17 cellular contexts compared by ENCODE assay signal in genomic region chr16:86257546-86257945, GRCh38.
DNase-seq lines count a peak whose midpoint lies in the region; ATAC-seq and TF ChIP-seq lines count a peak whose summit lies in the region.
"Had no signal": no experiment of that assay in that cellular context is flagged by ENCODE, and none has a peak within 500 bp of the region (broad histone marks: within the 10 kb centered on the region; RNA-seq: fewer than 3 reads in every experiment).

No MANE protein-coding gene starts in this region.

- H3K18ac ChIP-seq in IMR-90 (ENCODE audit: low read depth, low read length) (peak overlapping the region; percentile 96), mesenchymal stem cell (ENCODE audit: low read depth in 1 of 2, low read length in 2 of 2) (peak overlapping the region; percentile 29 to 79)

- TF ChIP-seq CTCF in IMR-90 (conservative IDR thresholded peaks at IDR 0.05; ENCODE audit: low read depth, low read length): no peak
- TF ChIP-seq CTCF in colonic mucosa (IDR thresholded peaks at IDR 0.05): no peak
- no peak for TF ChIP-seq CTCF in GM10266 (IDR thresholded peaks at IDR 0.05; ENCODE audit: control insufficient read depth, insufficient read depth, low read depth, missing control alignments)

- peaks cover 32% of the 10 kb centered on the region for H3K9me1 ChIP-seq in IMR-90 (ENCODE audit: insufficient read depth, low read length)

- TF ChIP-seq RAD21 in IMR-90 (IDR thresholded peaks at IDR 0.05; ENCODE audit: low read length): no peak

- H2AK5ac ChIP-seq in IMR-90 (ENCODE audit: low read depth, low read length) (peak overlapping the region; percentile 99), mesenchymal stem cell (ENCODE audit: low read length, severe bottlenecking) (no peak overlapping the region)

- POLR2A ChIA-PET in IMR-90 (lab: Charles Lee; ENCODE audit: unreplicated experiment): no interaction called here

- no peak overlapping the region for H3K4me3 ChIP-seq in IMR-90 (ENCODE audit: insufficient read depth, low read depth, low read length)
- H3K4me3 ChIP-seq in SJSA1: no peak overlapping the region
- H3K4me3 ChIP-seq in colonic mucosa: no peak overlapping the region
- no peak overlapping the region for H3K4me3 ChIP-seq in mesenchymal stem cell (ENCODE audit: insufficient read depth in 1 of 2, low read depth in 1 of 2, low read length in 2 of 2)
- H3K4me3 ChIP-seq: GM23338, HAP-1 had no signal

- H2AFZ ChIP-seq in IMR-90 (replicated peaks; ENCODE audit: low read length, poor library complexity) (no peak overlapping the region), mesenchymal stem cell (ENCODE audit: low read depth, low read length) (no peak overlapping the region)

- peaks cover 0 to 40% of the 10 kb centered on the region in 2 experiments; a peak in 2 of 4 replicates for H3K79me1 ChIP-seq in IMR-90 (ENCODE audit: low read depth in 1 of 2, low read length in 2 of 2)
- no peaks in the 10 kb centered on the region for H3K79me1 ChIP-seq in mesenchymal stem cell (replicated peaks; ENCODE audit: low read length, poor library complexity, severe bottlenecking)

- H3K9me3 ChIP-seq in IMR-90 (ENCODE audit: control insufficient read depth, insufficient read depth, low read length) (peaks cover 6% of the 10 kb centered on the region), SJSA1 (replicated peaks) (no peaks in the 10 kb centered on the region; the same call in 1 of the 2 replicates), colonic mucosa (no peaks in the 10 kb centered on the region), mesenchymal stem cell (ENCODE audit: control insufficient read depth, low read length) (peaks cover 17% of the 10 kb centered on the region)
- H3K9me3 ChIP-seq: HAP-1 had no signal

- H3K36me3 ChIP-seq in IMR-90 (ENCODE audit: control insufficient read depth, insufficient read depth, low read length) (peaks cover 1% of the 10 kb centered on the region; the same call in 1 of the 2 replicates), SJSA1 (no peaks in the 10 kb centered on the region), colonic mucosa (no peaks in the 10 kb centered on the region), mesenchymal stem cell (ENCODE audit: control insufficient read depth in 1 of 2, insufficient read depth in 2 of 2, low read depth in 1 of 2, low read length in 2 of 2) (no peaks in the 10 kb centered on the region)
- H3K36me3 ChIP-seq: HAP-1 had no signal

- peak overlapping the region; percentile 75 to 94 for H4K8ac ChIP-seq in IMR-90 (ENCODE audit: low read depth in 2 of 2, low read length in 2 of 2)
- H4K8ac ChIP-seq in mesenchymal stem cell (ENCODE audit: low read length): peak overlapping the region; percentile 10

- H4K20me1 ChIP-seq in IMR-90 (ENCODE audit: insufficient read depth, low read length): no peaks in the 10 kb centered on the region

- H4K91ac ChIP-seq in IMR-90 (ENCODE audit: insufficient read depth, low read depth, low read length): peak overlapping the region; percentile 98
- peak overlapping the region; percentile 9 for H4K91ac ChIP-seq in mesenchymal stem cell (ENCODE audit: low read length)

- H3K27ac ChIP-seq in IMR-90 (ENCODE audit: insufficient read depth, low read length): peak overlapping the region; percentile 99
- peak overlapping the region; percentile 98 for H3K27ac ChIP-seq in SJSA1
- peak overlapping the region; percentile 53 for H3K27ac ChIP-seq in colonic mucosa
- H3K27ac ChIP-seq in mesenchymal stem cell (ENCODE audit: low read length, poor library complexity, severe bottlenecking): no peak overlapping the region

- H3K4me1 ChIP-seq in IMR-90 (ENCODE audit: control insufficient read depth, insufficient read depth, low read length) (peaks cover 25% of the 10 kb centered on the region), SJSA1 (replicated peaks) (peaks cover 73% of the 10 kb centered on the region), colonic mucosa (no peaks in the 10 kb centered on the region), mesenchymal stem cell (ENCODE audit: control insufficient read depth, insufficient read depth, low read depth, low read length) (no peaks in the 10 kb centered on the region)
- H3K4me1 ChIP-seq: HAP-1 had no signal

- H3K14ac ChIP-seq in IMR-90 (replicated peaks; ENCODE audit: low read depth, low read length): peak overlapping the region; percentile 96
- H3K14ac ChIP-seq in mesenchymal stem cell (ENCODE audit: low read length in 2 of 2): no peak overlapping the region

- H2BK5ac ChIP-seq in IMR-90 (ENCODE audit: low read depth, low read length, poor library complexity, severe bottlenecking) (peak overlapping the region; percentile 100), mesenchymal stem cell (ENCODE audit: low read depth, low read length, poor library complexity, severe bottlenecking) (no peak overlapping the region)

- BruUV-seq in IMR-90 (replicated peaks; lab: Mats Ljungman, UMichigan): no TSS peak

- peak overlapping the region; percentile 98 for H4K5ac ChIP-seq in IMR-90 (ENCODE audit: low read depth, low read length)

- H3K27me3 ChIP-seq in IMR-90 (ENCODE audit: control insufficient read depth, insufficient read depth, low read length): no peaks in the 10 kb centered on the region
- no peaks in the 10 kb centered on the region for H3K27me3 ChIP-seq in SJSA1 (replicated peaks)
- H3K27me3 ChIP-seq in colonic mucosa: no peaks in the 10 kb centered on the region
- H3K27me3 ChIP-seq in mesenchymal stem cell (ENCODE audit: control insufficient read depth in 1 of 2, insufficient read depth in 1 of 2, low read length in 2 of 2): peaks cover 0 to 21% of the 10 kb centered on the region in 2 experiments

- no peak for DNase-seq in IMR-90
- peak; percentile 93 to 99 for DNase-seq in SJSA1 (ENCODE audit: low read depth in 1 of 2, low spot score in 2 of 2)
- no peak for DNase-seq in colonic mucosa
- peak; percentile 87 for DNase-seq in mesenchymal stem cell
- no peak for DNase-seq in activated naive CD4-positive, alpha-beta T cell treated with anti-CD3 and anti-CD28 coated beads, Interleukin-2, amount 50 U/mL, for 16 hours
- no peak for DNase-seq in GDM1 (lab: John Stamatoyannopoulos, UW)
- no peak for DNase-seq in GM10266 (ENCODE audit: extremely low spot score)
- no peak for DNase-seq in NCI-H1417 treated with DMSO at 0.1 percent for 48 hours (lab: John Stamatoyannopoulos, UW)
- DNase-seq: C1 segment of cervical spinal cord; Calu3; CD4-positive, alpha-beta memory T cell; COR-L47; DMS53; DMS79 treated with DMSO at 0.1 percent for 48 hours; HFFc6 had no signal

- peak overlapping the region; percentile 79 for H3K56ac ChIP-seq in IMR-90 (ENCODE audit: extremely low read depth, insufficient read depth, low read length)

- H3K4me2 ChIP-seq in IMR-90 (ENCODE audit: low read depth, low read length) (no peak overlapping the region), mesenchymal stem cell (ENCODE audit: low read length, poor library complexity, severe bottlenecking) (no peak overlapping the region)
- H3K4me2 ChIP-seq: GM23338 had no signal

- CTCF ChIA-PET in IMR-90 (lab: Yijun Ruan, JAX): no interaction called here

- H2AK9ac ChIP-seq in IMR-90 (replicated peaks; ENCODE audit: low read depth, low read length, poor library complexity): no peak overlapping the region

- intact Hi-C loops in IMR-90 (cut with micrococcal nuclease): loop anchor here (5.0 kb wide), 1 partner anchor 140 kb away; no protein-coding TSS in a partner anchor
- intact Hi-C loops in colonic mucosa (cut with DNase I): no loop called here

- H3K9ac ChIP-seq in IMR-90 (ENCODE audit: low read depth, low read length) (no peak overlapping the region), colonic mucosa (ENCODE audit: low read depth in 2 of 2, low read length in 2 of 2) (no peak overlapping the region), mesenchymal stem cell (ENCODE audit: low read length) (no peak overlapping the region)

- H2BK15ac ChIP-seq in IMR-90 (ENCODE audit: low read depth, low read length) (peak overlapping the region; percentile 100), mesenchymal stem cell (ENCODE audit: low read depth, poor library complexity, severe bottlenecking) (no peak overlapping the region)

- ATAC-seq in IMR-90 (ENCODE audit: low read depth): no peak
- ATAC-seq: GM23338 had no signal

- H2BK120ac ChIP-seq in IMR-90 (ENCODE audit: low read depth, low read length) (peak overlapping the region; percentile 98), mesenchymal stem cell (ENCODE audit: low read depth, low read length) (peak overlapping the region; percentile 68)

- in situ Hi-C loops in IMR-90 (cut with MboI; ENCODE audit: low sequenced_read_pairs): no loop called here

- H3K23ac ChIP-seq in IMR-90 (ENCODE audit: low read depth, low read length): peak overlapping the region; percentile 91
- H3K23ac ChIP-seq in mesenchymal stem cell (ENCODE audit: low read length in 2 of 2): no peak overlapping the region

- peak overlapping the region; percentile 53 to 82 for H2BK12ac ChIP-seq in mesenchymal stem cell (ENCODE audit: low read length in 2 of 2)

- WGBS in IMR-90 (ENCODE audit: extremely low coverage in 2 of 2, insufficient read length in 1 of 2), 2 experiments: 100% methylated on average over 2 of the region's 5 CpGs; no CpG with 5 or more reads in 1 of the 2 experiments
- 83% methylated on average over 5 of the region's 5 CpGs for WGBS in mesenchymal stem cell

- H2BK20ac ChIP-seq in IMR-90 (ENCODE audit: low read depth, low read length): peak overlapping the region; percentile 98

- H3K4ac ChIP-seq in IMR-90 (ENCODE audit: low read depth, low read length) (peak overlapping the region; percentile 94), mesenchymal stem cell (ENCODE audit: low read depth in 1 of 2, low read length in 2 of 2) (peak overlapping the region in 1 of 2 experiments; percentile 69)

- dilution Hi-C loops in IMR-90 (cut with HindIII; ENCODE audit: low sequenced_read_pairs, unreplicated experiment): no loop called here

- no peak for TF ChIP-seq POLR2A in IMR-90 (IDR thresholded peaks at IDR 0.05; ENCODE audit: low read depth, low read length)

TF ChIP-seq in IMR-90, 13 proteins besides CTCF, POLR2A, EP300 and RAD21 (continues in another document):
- TF ChIP-seq, protein P1, sequence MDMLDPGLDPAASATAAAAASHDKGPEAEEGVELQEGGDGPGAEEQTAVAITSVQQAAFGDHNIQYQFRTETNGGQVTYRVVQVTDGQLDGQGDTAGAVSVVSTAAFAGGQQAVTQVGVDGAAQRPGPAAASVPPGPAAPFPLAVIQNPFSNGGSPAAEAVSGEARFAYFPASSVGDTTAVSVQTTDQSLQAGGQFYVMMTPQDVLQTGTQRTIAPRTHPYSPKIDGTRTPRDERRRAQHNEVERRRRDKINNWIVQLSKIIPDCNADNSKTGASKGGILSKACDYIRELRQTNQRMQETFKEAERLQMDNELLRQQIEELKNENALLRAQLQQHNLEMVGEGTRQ (IDR thresholded peaks at IDR 0.05; ENCODE audit: low read depth, low read length): no peak
- TF ChIP-seq, protein P2, sequence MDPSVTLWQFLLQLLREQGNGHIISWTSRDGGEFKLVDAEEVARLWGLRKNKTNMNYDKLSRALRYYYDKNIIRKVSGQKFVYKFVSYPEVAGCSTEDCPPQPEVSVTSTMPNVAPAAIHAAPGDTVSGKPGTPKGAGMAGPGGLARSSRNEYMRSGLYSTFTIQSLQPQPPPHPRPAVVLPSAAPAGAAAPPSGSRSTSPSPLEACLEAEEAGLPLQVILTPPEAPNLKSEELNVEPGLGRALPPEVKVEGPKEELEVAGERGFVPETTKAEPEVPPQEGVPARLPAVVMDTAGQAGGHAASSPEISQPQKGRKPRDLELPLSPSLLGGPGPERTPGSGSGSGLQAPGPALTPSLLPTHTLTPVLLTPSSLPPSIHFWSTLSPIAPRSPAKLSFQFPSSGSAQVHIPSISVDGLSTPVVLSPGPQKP (IDR thresholded peaks at IDR 0.05; ENCODE audit: borderline replicate concordance, low read depth, low read length): no peak

Comparison
In these comparisons a context has a peak if more than half of its experiments do, and no peak if none do; other contexts are left out.
1. DNase-seq: peak in SJSA1 (2 of 2) and mesenchymal stem cell (single experiment); none in IMR-90 (single experiment), colonic mucosa (single experiment), activated naive CD4-positive, alpha-beta T cell treated with anti-CD3 and anti-CD28 coated beads, Interleukin-2, amount 50 U/mL, for 16 hours (single experiment), GDM1 (single experiment), GM10266 (single experiment) and NCI-H1417 treated with DMSO at 0.1 percent for 48 hours (single experiment).